ENCODE assay signal across 1 cellular context in the genomic region with DNA sequence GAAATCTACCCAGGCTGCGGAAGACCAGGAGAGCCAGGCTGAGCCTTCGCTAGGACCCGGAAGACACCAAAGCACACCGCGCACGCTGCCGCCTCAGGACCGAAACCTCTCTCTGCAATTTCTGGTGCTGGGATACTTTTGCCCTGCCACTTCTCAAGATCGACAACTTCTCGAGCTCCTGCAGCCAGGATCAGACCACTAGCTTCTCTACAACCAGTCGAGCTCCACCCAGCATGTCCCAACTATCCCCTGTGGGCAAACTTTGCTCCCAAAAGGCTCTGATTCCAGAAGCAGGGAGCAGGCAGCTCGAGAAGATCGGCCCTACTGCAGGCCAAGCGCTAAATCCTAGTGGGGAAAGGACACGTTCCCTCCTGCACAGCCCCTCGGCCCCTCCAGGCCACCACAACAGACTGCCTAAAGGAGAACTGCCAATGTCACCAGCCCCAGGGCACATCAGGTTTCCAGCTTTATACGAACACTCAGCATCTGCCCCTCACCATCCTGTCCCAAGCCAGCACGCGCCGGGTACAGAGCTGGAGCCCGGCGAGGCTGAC.
TF ChIP-seq lines count a peak whose summit lies in the region.

No MANE protein-coding gene starts in this region.

TF ChIP-seq in HepG2, 621 proteins besides CTCF, POLR2A, EP300 and RAD21 (continued from another document):
- TF ChIP-seq PHF5A (CRISPR knock-in tag; IDR thresholded peaks at IDR 0.05; ENCODE audit: low read depth, unreplicated experiment) (no peak), GABPB1 (CRISPR knock-in tag; IDR thresholded peaks at IDR 0.05) (no peak), NRL (CRISPR knock-in tag; IDR thresholded peaks at IDR 0.05; ENCODE audit: borderline replicate concordance) (peak; percentile 63; the same call in 1 of the 2 replicates), ZNF850 (CRISPR knock-in tag; conservative IDR thresholded peaks at IDR 0.05) (peak; percentile 36; the same call in 1 of the 2 replicates), TMF1 (CRISPR knock-in tag; IDR thresholded peaks at IDR 0.05; ENCODE audit: low read depth) (0 out of 2 replicates have a peak, but pooled peaks have one; percentile 60), TBX2 (CRISPR knock-in tag; IDR thresholded peaks at IDR 0.05; ENCODE audit: borderline replicate concordance) (no peak), ZNF761 (CRISPR knock-in tag; conservative IDR thresholded peaks at IDR 0.05) (0 out of 2 replicates have a peak, but pooled peaks have one; percentile 14), SAFB2 (CRISPR knock-in tag; IDR thresholded peaks at IDR 0.05; ENCODE audit: borderline replicate concordance, low read depth) (no peak), CHD4 (IDR thresholded peaks at IDR 0.05; ENCODE audit: borderline replicate concordance, low read length) (no peak), ELF3 (CRISPR knock-in tag; IDR thresholded peaks at IDR 0.05) (0 out of 2 replicates have a peak, but pooled peaks have one; percentile 21), SETDB1 (CRISPR knock-in tag; IDR thresholded peaks at IDR 0.05; ENCODE audit: borderline replicate concordance) (no peak), ZBTB8A (CRISPR knock-in tag; IDR thresholded peaks at IDR 0.05; ENCODE audit: borderline replicate concordance, low read depth) (no peak), ZBTB38 (CRISPR knock-in tag; IDR thresholded peaks at IDR 0.05) (no peak), POLR2AphosphoS5 (IDR thresholded peaks at IDR 0.05; ENCODE audit: low read depth, low read length) (0 out of 2 replicates have a peak, but pooled peaks have one; percentile 5), KLF11 (CRISPR knock-in tag; IDR thresholded peaks at IDR 0.05) (no peak), RARA (CRISPR knock-in tag; IDR thresholded peaks at IDR 0.05) (0 out of 2 replicates have a peak, but pooled peaks have one; percentile 1), AHR (CRISPR knock-in tag; IDR thresholded peaks at IDR 0.05) (no peak), ZNF782 (CRISPR knock-in tag; IDR thresholded peaks at IDR 0.05; ENCODE audit: borderline replicate concordance) (no peak), ELF1 (CRISPR knock-in tag; IDR thresholded peaks at IDR 0.05) (0 out of 2 replicates have a peak, but pooled peaks have one; percentile 25), MIER3 (CRISPR knock-in tag; IDR thresholded peaks at IDR 0.05; ENCODE audit: borderline replicate concordance) (no peak), ZNF550 (CRISPR knock-in tag; IDR thresholded peaks at IDR 0.05; ENCODE audit: borderline replicate concordance) (no peak), GTF2F1 (IDR thresholded peaks at IDR 0.05; ENCODE audit: low read length) (no peak), ETV5 (CRISPR knock-in tag; IDR thresholded peaks at IDR 0.05; ENCODE audit: borderline replicate concordance) (no peak), ZNF441 (CRISPR knock-in tag; IDR thresholded peaks at IDR 0.05; ENCODE audit: borderline replicate concordance) (no peak; the same call in 1 of the 2 replicates), ZSCAN22 (CRISPR knock-in tag; IDR thresholded peaks at IDR 0.05) (no peak), IRF2 (CRISPR knock-in tag; IDR thresholded peaks at IDR 0.05) (no peak), ISX (CRISPR knock-in tag; conservative IDR thresholded peaks at IDR 0.05) (no peak), SMC3 (IDR thresholded peaks at IDR 0.05; ENCODE audit: low read length) (no peak), ZNF749 (CRISPR knock-in tag; IDR thresholded peaks at IDR 0.05; ENCODE audit: borderline replicate concordance) (0 out of 2 replicates have a peak, but pooled peaks have one; percentile 0), KLF16 (CRISPR knock-in tag; IDR thresholded peaks at IDR 0.05) (no peak)
- TF ChIP-seq, protein P1, sequence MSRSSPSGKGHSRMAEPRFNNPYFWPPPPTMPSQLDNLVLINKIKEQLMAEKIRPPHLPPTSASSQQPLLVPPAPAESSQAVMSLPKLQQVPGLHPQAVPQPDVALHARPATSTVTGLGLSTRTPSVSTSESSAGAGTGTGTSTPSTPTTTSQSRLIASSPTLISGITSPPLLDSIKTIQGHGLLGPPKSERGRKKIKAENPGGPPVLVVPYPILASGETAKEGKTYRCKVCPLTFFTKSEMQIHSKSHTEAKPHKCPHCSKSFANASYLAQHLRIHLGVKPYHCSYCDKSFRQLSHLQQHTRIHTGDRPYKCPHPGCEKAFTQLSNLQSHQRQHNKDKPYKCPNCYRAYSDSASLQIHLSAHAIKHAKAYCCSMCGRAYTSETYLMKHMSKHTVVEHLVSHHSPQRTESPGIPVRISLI (CRISPR knock-in tag; IDR thresholded peaks at IDR 0.05; ENCODE audit: borderline replicate concordance): no peak
- TF ChIP-seq, protein P2, sequence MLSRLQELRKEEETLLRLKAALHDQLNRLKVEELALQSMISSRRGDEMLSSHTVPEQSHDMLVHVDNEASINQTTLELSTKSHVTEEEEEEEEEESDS (CRISPR knock-in tag; IDR thresholded peaks at IDR 0.05; ENCODE audit: borderline replicate concordance): no peak
- TF ChIP-seq, protein P3, sequence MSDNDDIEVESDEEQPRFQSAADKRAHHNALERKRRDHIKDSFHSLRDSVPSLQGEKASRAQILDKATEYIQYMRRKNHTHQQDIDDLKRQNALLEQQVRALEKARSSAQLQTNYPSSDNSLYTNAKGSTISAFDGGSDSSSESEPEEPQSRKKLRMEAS (IDR thresholded peaks at IDR 0.05): peak; percentile 19
- TF ChIP-seq, protein P4, sequence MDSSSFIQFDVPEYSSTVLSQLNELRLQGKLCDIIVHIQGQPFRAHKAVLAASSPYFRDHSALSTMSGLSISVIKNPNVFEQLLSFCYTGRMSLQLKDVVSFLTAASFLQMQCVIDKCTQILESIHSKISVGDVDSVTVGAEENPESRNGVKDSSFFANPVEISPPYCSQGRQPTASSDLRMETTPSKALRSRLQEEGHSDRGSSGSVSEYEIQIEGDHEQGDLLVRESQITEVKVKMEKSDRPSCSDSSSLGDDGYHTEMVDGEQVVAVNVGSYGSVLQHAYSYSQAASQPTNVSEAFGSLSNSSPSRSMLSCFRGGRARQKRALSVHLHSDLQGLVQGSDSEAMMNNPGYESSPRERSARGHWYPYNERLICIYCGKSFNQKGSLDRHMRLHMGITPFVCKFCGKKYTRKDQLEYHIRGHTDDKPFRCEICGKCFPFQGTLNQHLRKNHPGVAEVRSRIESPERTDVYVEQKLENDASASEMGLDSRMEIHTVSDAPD (CRISPR knock-in tag; IDR thresholded peaks at IDR 0.05): no peak
- TF ChIP-seq, protein P5, sequence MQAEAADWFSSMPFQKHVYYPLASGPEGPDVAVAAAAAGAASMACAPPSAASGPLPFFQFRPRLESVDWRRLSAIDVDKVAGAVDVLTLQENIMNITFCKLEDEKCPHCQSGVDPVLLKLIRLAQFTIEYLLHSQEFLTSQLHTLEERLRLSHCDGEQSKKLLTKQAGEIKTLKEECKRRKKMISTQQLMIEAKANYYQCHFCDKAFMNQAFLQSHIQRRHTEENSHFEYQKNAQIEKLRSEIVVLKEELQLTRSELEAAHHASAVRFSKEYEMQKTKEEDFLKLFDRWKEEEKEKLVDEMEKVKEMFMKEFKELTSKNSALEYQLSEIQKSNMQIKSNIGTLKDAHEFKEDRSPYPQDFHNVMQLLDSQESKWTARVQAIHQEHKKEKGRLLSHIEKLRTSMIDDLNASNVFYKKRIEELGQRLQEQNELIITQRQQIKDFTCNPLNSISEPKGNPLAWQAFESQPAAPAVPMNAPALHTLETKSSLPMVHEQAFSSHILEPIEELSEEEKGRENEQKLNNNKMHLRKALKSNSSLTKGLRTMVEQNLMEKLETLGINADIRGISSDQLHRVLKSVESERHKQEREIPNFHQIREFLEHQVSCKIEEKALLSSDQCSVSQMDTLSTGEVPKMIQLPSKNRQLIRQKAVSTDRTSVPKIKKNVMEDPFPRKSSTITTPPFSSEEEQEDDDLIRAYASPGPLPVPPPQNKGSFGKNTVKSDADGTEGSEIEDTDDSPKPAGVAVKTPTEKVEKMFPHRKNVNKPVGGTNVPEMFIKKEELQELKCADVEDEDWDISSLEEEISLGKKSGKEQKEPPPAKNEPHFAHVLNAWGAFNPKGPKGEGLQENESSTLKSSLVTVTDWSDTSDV (CRISPR knock-in tag; IDR thresholded peaks at IDR 0.05): peak; percentile 74; the same call in 1 of the 2 replicates
- TF ChIP-seq, protein P6, sequence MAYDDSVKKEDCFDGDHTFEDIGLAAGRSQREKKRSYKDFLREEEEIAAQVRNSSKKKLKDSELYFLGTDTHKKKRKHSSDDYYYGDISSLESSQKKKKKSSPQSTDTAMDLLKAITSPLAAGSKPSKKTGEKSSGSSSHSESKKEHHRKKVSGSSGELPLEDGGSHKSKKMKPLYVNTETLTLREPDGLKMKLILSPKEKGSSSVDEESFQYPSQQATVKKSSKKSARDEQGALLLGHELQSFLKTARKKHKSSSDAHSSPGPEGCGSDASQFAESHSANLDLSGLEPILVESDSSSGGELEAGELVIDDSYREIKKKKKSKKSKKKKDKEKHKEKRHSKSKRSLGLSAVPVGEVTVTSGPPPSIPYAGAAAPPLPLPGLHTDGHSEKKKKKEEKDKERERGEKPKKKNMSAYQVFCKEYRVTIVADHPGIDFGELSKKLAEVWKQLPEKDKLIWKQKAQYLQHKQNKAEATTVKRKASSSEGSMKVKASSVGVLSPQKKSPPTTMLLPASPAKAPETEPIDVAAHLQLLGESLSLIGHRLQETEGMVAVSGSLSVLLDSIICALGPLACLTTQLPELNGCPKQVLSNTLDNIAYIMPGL (CRISPR knock-in tag; IDR thresholded peaks at IDR 0.05; ENCODE audit: borderline replicate concordance in 1 of 2, low read depth in 1 of 2): 0 out of 4 replicates have a peak, but pooled peaks of 1 of the 2 experiments have one; percentile 4
- TF ChIP-seq, protein P7, sequence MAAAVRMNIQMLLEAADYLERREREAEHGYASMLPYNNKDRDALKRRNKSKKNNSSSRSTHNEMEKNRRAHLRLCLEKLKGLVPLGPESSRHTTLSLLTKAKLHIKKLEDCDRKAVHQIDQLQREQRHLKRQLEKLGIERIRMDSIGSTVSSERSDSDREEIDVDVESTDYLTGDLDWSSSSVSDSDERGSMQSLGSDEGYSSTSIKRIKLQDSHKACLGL (CRISPR knock-in tag; IDR thresholded peaks at IDR 0.05): peak; percentile 36; the same call in 1 of the 2 replicates
- TF ChIP-seq, protein P8, sequence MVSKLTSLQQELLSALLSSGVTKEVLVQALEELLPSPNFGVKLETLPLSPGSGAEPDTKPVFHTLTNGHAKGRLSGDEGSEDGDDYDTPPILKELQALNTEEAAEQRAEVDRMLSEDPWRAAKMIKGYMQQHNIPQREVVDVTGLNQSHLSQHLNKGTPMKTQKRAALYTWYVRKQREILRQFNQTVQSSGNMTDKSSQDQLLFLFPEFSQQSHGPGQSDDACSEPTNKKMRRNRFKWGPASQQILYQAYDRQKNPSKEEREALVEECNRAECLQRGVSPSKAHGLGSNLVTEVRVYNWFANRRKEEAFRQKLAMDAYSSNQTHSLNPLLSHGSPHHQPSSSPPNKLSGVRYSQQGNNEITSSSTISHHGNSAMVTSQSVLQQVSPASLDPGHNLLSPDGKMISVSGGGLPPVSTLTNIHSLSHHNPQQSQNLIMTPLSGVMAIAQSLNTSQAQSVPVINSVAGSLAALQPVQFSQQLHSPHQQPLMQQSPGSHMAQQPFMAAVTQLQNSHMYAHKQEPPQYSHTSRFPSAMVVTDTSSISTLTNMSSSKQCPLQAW (CRISPR knock-in tag; IDR thresholded peaks at IDR 0.05): 0 out of 2 replicates have a peak, but pooled peaks have one; percentile 9
- TF ChIP-seq, protein P9, sequence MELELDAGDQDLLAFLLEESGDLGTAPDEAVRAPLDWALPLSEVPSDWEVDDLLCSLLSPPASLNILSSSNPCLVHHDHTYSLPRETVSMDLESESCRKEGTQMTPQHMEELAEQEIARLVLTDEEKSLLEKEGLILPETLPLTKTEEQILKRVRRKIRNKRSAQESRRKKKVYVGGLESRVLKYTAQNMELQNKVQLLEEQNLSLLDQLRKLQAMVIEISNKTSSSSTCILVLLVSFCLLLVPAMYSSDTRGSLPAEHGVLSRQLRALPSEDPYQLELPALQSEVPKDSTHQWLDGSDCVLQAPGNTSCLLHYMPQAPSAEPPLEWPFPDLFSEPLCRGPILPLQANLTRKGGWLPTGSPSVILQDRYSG (CRISPR knock-in tag; IDR thresholded peaks at IDR 0.05): no peak
- TF ChIP-seq, protein P10, sequence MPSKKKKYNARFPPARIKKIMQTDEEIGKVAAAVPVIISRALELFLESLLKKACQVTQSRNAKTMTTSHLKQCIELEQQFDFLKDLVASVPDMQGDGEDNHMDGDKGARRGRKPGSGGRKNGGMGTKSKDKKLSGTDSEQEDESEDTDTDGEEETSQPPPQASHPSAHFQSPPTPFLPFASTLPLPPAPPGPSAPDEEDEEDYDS (CRISPR knock-in tag; IDR thresholded peaks at IDR 0.05): 0 out of 2 replicates have a peak, but pooled peaks have one; percentile 8
